ENCODE assay signal across 21 cellular contexts in genomic region chr10:5869156-5869555, GRCh38.
"Had no signal": no experiment of that assay in that cellular context is flagged by ENCODE, and none has a peak within 500 bp of the region (broad histone marks: within the 10 kb centered on the region; RNA-seq: fewer than 3 reads in every experiment).

No MANE protein-coding gene starts in this region.

- H3K27me3 ChIP-seq: colonic mucosa, esophagus muscularis mucosa, foreskin keratinocyte, gastroesophageal sphincter, heart left ventricle, hepatocyte had no signal

- H3K4me1 ChIP-seq: colonic mucosa, foreskin keratinocyte, heart left ventricle had no signal

- H3K9me3 Mint-ChIP-seq: dendritic cell treated with granulocyte-macrophage colony-stimulating factor and Interleukin-4, amounts not matched to agents 40 ng/mL and 50 ng/mL, for 4 days; effector memory CD8-positive, alpha-beta T cell had no signal

- H3K27ac Mint-ChIP-seq: dendritic cell treated with granulocyte-macrophage colony-stimulating factor and Interleukin-4, amounts not matched to agents 40 ng/mL and 50 ng/mL, for 4 days; effector memory CD8-positive, alpha-beta T cell; immature natural killer cell had no signal

- H3K4me3 ChIP-seq: colonic mucosa, esophagus muscularis mucosa, gastroesophageal sphincter, heart left ventricle, hepatocyte, lower lobe of right lung had no signal

- DNase-seq: cerebellar nuclear complex; colonic mucosa; cortex of kidney; effector CD8-positive, alpha-beta T cell; effector memory CD8-positive, alpha-beta T cell; foreskin keratinocyte; heart left ventricle; hypothalamus; immature natural killer cell; islet precursor cell; kidney; kidney glomerular epithelial cell; left colon; left ventricle myocardium superior; lower lobe of right lung; mesenchymal stem cell; midbrain had no signal

- H3K36me3 ChIP-seq: colonic mucosa, lower lobe of right lung had no signal

- H3K4me2 ChIP-seq: hepatocyte had no signal

- H3K4me3 Mint-ChIP-seq: dendritic cell treated with granulocyte-macrophage colony-stimulating factor and Interleukin-4, amounts not matched to agents 40 ng/mL and 50 ng/mL, for 4 days; effector memory CD8-positive, alpha-beta T cell; immature natural killer cell had no signal

- H3K27me3 Mint-ChIP-seq: dendritic cell treated with granulocyte-macrophage colony-stimulating factor and Interleukin-4, amounts not matched to agents 40 ng/mL and 50 ng/mL, for 4 days; effector memory CD8-positive, alpha-beta T cell had no signal

- H3K9me3 ChIP-seq: colonic mucosa, esophagus muscularis mucosa, gastroesophageal sphincter, lower lobe of right lung had no signal

- H2AFZ ChIP-seq: hepatocyte had no signal

- H3K27ac ChIP-seq: colonic mucosa, esophagus muscularis mucosa, foreskin keratinocyte, gastroesophageal sphincter, heart left ventricle, hepatocyte, lower lobe of right lung had no signal
